Comparison of ENCODE assay signal across 8 cellular contexts in genomic region chr15:45521596-45522167, GRCh38. TPM values are rescaled to one million over a fixed set of nuclear protein-coding genes. Genes with fewer than 3 reads are reported as not detected.
A peak's percentile ranks its signal among the peaks of the same experiment; 100 is the strongest.
DNase-seq lines count a peak whose midpoint lies in the region; ATAC-seq and TF ChIP-seq lines count a peak whose summit lies in the region.

No MANE protein-coding gene starts in this region.

- H3K9ac ChIP-seq in Loucy (ENCODE audit: low read depth, low read length, poor library complexity, severe bottlenecking) (peak overlapping the region; percentile 71), subcutaneous abdominal adipose tissue (ENCODE audit: low read length in 5 of 5) (peak overlapping the region; percentile 76 to 97 (median 82))

- no peaks in the 10 kb centered on the region for H3K9me2 ChIP-seq in Loucy (replicated peaks; ENCODE audit: low read depth, low read length)

- peak overlapping the region; percentile 97 for H2AFZ ChIP-seq in Loucy (ENCODE audit: low read length)

- ATAC-seq in GM18907 (IDR thresholded peaks at IDR 0.05; ENCODE audit: unreplicated experiment) (peak; percentile 30), HG03196 (IDR thresholded peaks at IDR 0.05; ENCODE audit: unreplicated experiment) (no peak)

- H3F3A ChIP-seq in Loucy (ENCODE audit: low read depth) = no peaks in the 10 kb centered on the region

- H3K4me1 ChIP-seq in Loucy (ENCODE audit: insufficient read depth, low read length, poor library complexity, severe bottlenecking) (peaks cover 14% of the 10 kb centered on the region), subcutaneous abdominal adipose tissue (ENCODE audit: control insufficient read depth in 5 of 5, insufficient read depth in 5 of 5, low read length in 5 of 5) (peaks cover 1 to 28% (median 22%) of the 10 kb centered on the region in 5 donors)

- in situ Hi-C loops in ACHN (cut with HindIII; ENCODE audit: low pct_ligation_motif_present, low pct_unique_long_range_greater_than_20kb, low sequenced_read_pairs) = no loop called here
- in situ Hi-C loops in astrocyte of the cerebellum (cut with HindIII; ENCODE audit: low sequenced_read_pairs) = no loop called here

- H3K4me2 ChIP-seq in Loucy (ENCODE audit: low read depth, low read length, poor library complexity, severe bottlenecking) = peak overlapping the region; percentile 84

- H3K27me3 ChIP-seq in Loucy (ENCODE audit: insufficient read depth, low read length, poor library complexity, severe bottlenecking) = no peaks in the 10 kb centered on the region
- no peaks in the 10 kb centered on the region for H3K27me3 ChIP-seq in kidney epithelial cell (ENCODE audit: control insufficient read depth, insufficient read depth, low read length)
- no peaks in the 10 kb centered on the region for H3K27me3 ChIP-seq in subcutaneous abdominal adipose tissue (ENCODE audit: control insufficient read depth in 5 of 5, insufficient read depth in 4 of 5, low read length in 5 of 5)

- H3K36me3 ChIP-seq in Loucy (ENCODE audit: insufficient read depth, low read length) (no peaks in the 10 kb centered on the region), kidney epithelial cell (ENCODE audit: control insufficient read depth, insufficient read depth, low read length) (no peaks in the 10 kb centered on the region), subcutaneous abdominal adipose tissue (ENCODE audit: control insufficient read depth in 5 of 5, insufficient read depth in 5 of 5, low read length in 5 of 5) (no peaks in the 10 kb centered on the region)

- H3K79me2 ChIP-seq in Loucy (ENCODE audit: insufficient read depth, low read length) = no peaks in the 10 kb centered on the region

- H3K9me3 ChIP-seq in Loucy (ENCODE audit: insufficient read depth, low read depth, low read length) = no peaks in the 10 kb centered on the region
- no peaks in the 10 kb centered on the region for H3K9me3 ChIP-seq in subcutaneous abdominal adipose tissue (ENCODE audit: control insufficient read depth in 5 of 5, low read length in 5 of 5)

- DNase-seq in ACHN (peak; percentile 4), astrocyte of the cerebellum (ENCODE audit: low read depth) (no peak), kidney epithelial cell (ENCODE audit: low read depth) (no peak), kidney glomerular epithelial cell (lab: John Stamatoyannopoulos, UW) (no peak)

- peak overlapping the region; percentile 69 for H3K27ac ChIP-seq in subcutaneous abdominal adipose tissue (ENCODE audit: low read depth, low read length)

- no peaks in the 10 kb centered on the region for H4K20me1 ChIP-seq in Loucy (ENCODE audit: insufficient read depth, low read length, poor library complexity, severe bottlenecking)

- TF ChIP-seq CTCF in Loucy (conservative IDR thresholded peaks at IDR 0.05; ENCODE audit: low read length) (no peak), astrocyte of the cerebellum (IDR thresholded peaks at IDR 0.05; ENCODE audit: low read depth, low read length, missing control alignments) (no peak), kidney epithelial cell (IDR thresholded peaks at IDR 0.05; ENCODE audit: insufficient read depth, low read length, poor library complexity, severe bottlenecking) (no peak)

- H3K4me3 ChIP-seq in Loucy (ENCODE audit: low read length, poor library complexity, severe bottlenecking) (peak overlapping the region; percentile 83), astrocyte of the cerebellum (ENCODE audit: low read depth, low read length) (peak overlapping the region; percentile 72), kidney epithelial cell (ENCODE audit: low read depth, low read length) (peak overlapping the region; percentile 58), subcutaneous abdominal adipose tissue (ENCODE audit: low read depth in 1 of 5, low read length in 5 of 5) (peak overlapping the region; percentile 67 to 97 (median 88))

RNA-seq across cellular contexts. Expression of gene SLC30A4, which starts 0.9 kb away (rescaled TPM):
- total RNA-seq in kidney epithelial cell = 2.5 and 4.2 TPM in 2 replicates
